8 cellular contexts compared by ENCODE assay signal in genomic region chr12:93377252-93377542, GRCh38. TPM values are rescaled to one million over a fixed set of nuclear protein-coding genes. Genes with fewer than 3 reads are reported as not detected.
A peak's percentile ranks its signal among the peaks of the same experiment; 100 is the strongest.
DNase-seq lines count a peak whose midpoint lies in the region; ATAC-seq and TF ChIP-seq lines count a peak whose summit lies in the region.

No MANE protein-coding gene starts in this region.

- H3K27ac Mint-ChIP-seq in glutamatergic neuron (ENCODE audit: unreplicated experiment), result no peak overlapping the region

- H3K4me3 ChIP-seq in WI38 (ENCODE audit: low read depth, low read length) (peak overlapping the region; percentile 61), rectal smooth muscle tissue (ENCODE audit: low read length) (peak overlapping the region; percentile 84)

- peaks cover 3% of the 10 kb centered on the region for H3K36me3 ChIP-seq in rectal smooth muscle tissue (ENCODE audit: control insufficient read depth, insufficient read depth, low read length)

- H3K9ac ChIP-seq in rectal smooth muscle tissue (ENCODE audit: low read length), result peak overlapping the region; percentile 42

- TF ChIP-seq CTCF in WI38 (IDR thresholded peaks at IDR 0.05; ENCODE audit: low read depth, low read length) (no peak), glutamatergic neuron (IDR thresholded peaks at IDR 0.05; ENCODE audit: partially characterized antibody, unreplicated experiment) (no peak)

- no peak for ATAC-seq in HG03571 (IDR thresholded peaks at IDR 0.05; ENCODE audit: unreplicated experiment)

- H3K9me3 Mint-ChIP-seq in glutamatergic neuron (ENCODE audit: unreplicated experiment), result no peaks in the 10 kb centered on the region

- H3K27ac ChIP-seq in rectal smooth muscle tissue (ENCODE audit: low read depth, low read length), result peak overlapping the region; percentile 79

- DNase-seq in GF-D8 (lab: John Stamatoyannopoulos, UW) (peak; percentile 59), glutamatergic neuron (no peak), GM03348 (ENCODE audit: low spot score) (no peak), cerebellar nuclear complex (lab: John Stamatoyannopoulos, UW) (no peak), NCI-H524 treated with DMSO at 0.1 percent for 48 hours (lab: John Stamatoyannopoulos, UW) (no peak)

- peaks cover 5% of the 10 kb centered on the region for H3K27me3 Mint-ChIP-seq in glutamatergic neuron (ENCODE audit: unreplicated experiment)

- H3K4me3 Mint-ChIP-seq in glutamatergic neuron (ENCODE audit: unreplicated experiment), result peak overlapping the region; percentile 81

- no peaks in the 10 kb centered on the region for H3K27me3 ChIP-seq in rectal smooth muscle tissue (ENCODE audit: control insufficient read depth, insufficient read depth, low read length)

- peaks cover 29% of the 10 kb centered on the region for H3K4me1 Mint-ChIP-seq in glutamatergic neuron (ENCODE audit: low read depth, unreplicated experiment)

- H3K36me3 Mint-ChIP-seq in glutamatergic neuron (ENCODE audit: unreplicated experiment), result no peaks in the 10 kb centered on the region

- H3K4me1 ChIP-seq in rectal smooth muscle tissue (ENCODE audit: control insufficient read depth, insufficient read depth, low read length), result peaks cover 6% of the 10 kb centered on the region

RNA-seq across cellular contexts. Expression of gene NUDT4, which starts 0.5 kb away (rescaled TPM):
- total RNA-seq in glutamatergic neuron (ENCODE audit: unreplicated experiment), result 29.5 TPM
